Comparison of ENCODE assay signal across 9 cellular contexts in the genomic region with DNA sequence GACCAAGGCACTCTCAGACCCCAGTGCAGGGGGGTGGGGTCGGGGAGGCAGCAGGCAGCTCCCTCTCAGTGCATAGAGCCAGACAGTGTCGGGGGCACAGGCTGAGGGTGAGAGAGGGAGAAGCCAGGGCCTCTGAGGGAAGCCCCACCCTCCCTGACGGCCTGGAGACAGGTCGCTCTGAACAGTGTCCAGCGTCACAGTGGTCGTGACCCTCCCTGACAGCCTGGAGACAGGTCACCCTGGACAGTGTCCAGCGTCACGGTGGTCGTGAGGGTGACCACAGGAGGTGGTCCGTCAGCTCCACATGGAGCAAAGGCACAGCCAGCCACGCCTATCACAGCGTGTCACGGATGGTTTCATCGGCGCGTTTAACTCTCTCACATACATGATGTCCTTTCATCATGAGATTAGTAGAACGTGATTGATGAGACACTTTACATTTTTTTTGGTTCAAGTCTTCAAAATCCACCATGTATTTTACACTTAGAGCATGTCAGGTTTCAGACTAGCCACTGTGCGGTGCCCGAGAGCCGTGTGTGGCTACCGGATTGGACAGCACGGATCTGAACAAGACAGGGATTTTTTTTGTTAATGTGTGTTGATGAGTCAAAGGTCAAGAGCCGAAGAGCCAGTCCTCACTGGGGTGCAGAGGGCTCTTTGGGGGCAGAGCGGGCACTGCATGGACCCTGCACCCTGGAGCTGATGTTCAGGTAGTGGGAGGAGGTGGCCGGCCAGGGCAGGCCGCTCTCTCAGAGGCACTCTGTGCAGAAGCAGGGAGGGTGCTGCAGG. TPM values are rescaled to one million over a fixed set of nuclear protein-coding genes. Genes with fewer than 3 reads are reported as not detected.
A peak's percentile ranks its signal among the peaks of the same experiment; 100 is the strongest.
DNase-seq lines count a peak whose midpoint lies in the region; ATAC-seq, FAIRE-seq and TF ChIP-seq lines count a peak whose summit lies in the region.
"Had no signal": no experiment of that assay in that cellular context is flagged by ENCODE, and none has a peak within 500 bp of the region (broad histone marks: within the 10 kb centered on the region; RNA-seq: fewer than 3 reads in every experiment).

No MANE protein-coding gene starts in this region.

- H3K27ac ChIP-seq in RWPE1 (no peak overlapping the region), fibroblast of lung (ENCODE audit: insufficient read depth, low read length) (no peak overlapping the region), neuronal stem cell (replicated peaks; ENCODE audit: low read length) (no peak overlapping the region)

- H2BK12ac ChIP-seq in neuronal stem cell (ENCODE audit: low read length): peak overlapping the region; percentile 68

- peak overlapping the region; percentile 83 for H3K23ac ChIP-seq in neuronal stem cell (ENCODE audit: low read depth, low read length, poor library complexity)

- H3K79me1 ChIP-seq in neuronal stem cell (ENCODE audit: low read depth, low read length): peaks cover 2% of the 10 kb centered on the region

- DNase-seq in HFF-Myc (ENCODE audit: extremely low read depth, low read depth) (no peak), RWPE1 (ENCODE audit: low spot score) (peak; percentile 42), fibroblast of lung (ENCODE audit: low read depth in 2 of 2) (peak; percentile 58 to 80), neuronal stem cell (ENCODE audit: low spot score) (no peak), GM12891 (ENCODE audit: insufficient read length, low spot score) (no peak)

- H3K27me3 ChIP-seq in fibroblast of lung (ENCODE audit: control insufficient read depth, insufficient read depth, low read length) (peaks cover 16% of the 10 kb centered on the region), neuronal stem cell (ENCODE audit: control insufficient read depth in 3 of 3, insufficient read depth in 3 of 3, low read depth in 1 of 3, low read length in 3 of 3) (peaks cover 0 to 28% (median 0%) of the 10 kb centered on the region in 3 experiments)

- H2AFZ ChIP-seq in fibroblast of lung (ENCODE audit: low read length) (no peak overlapping the region), neuronal stem cell (ENCODE audit: low read length) (peak overlapping the region; percentile 88)

- peak overlapping the region; percentile 67 for H2BK5ac ChIP-seq in neuronal stem cell (ENCODE audit: low read length)

- peak overlapping the region; percentile 91 for H3K18ac ChIP-seq in neuronal stem cell (ENCODE audit: low read length)

- H3K4ac ChIP-seq in neuronal stem cell (ENCODE audit: low read length): no peak overlapping the region

- H3K4me3 ChIP-seq in HFF-Myc (replicated peaks; ENCODE audit: low read depth, low read length) (no peak overlapping the region), fibroblast of lung (replicated peaks in 1 of 4; ENCODE audit: control extremely low read depth in 1 of 4, insufficient read depth in 1 of 4, low read depth in 3 of 4, low read length in 4 of 4) (no peak overlapping the region), neuronal stem cell (ENCODE audit: low read length in 2 of 2) (peak overlapping the region in 1 of 2 donors; percentile 29)

- TF ChIP-seq CTCF in HFF-Myc (IDR thresholded peaks at IDR 0.05; ENCODE audit: low read depth, low read length, missing control alignments) (peak; percentile 82), RWPE1 (conservative IDR thresholded peaks at IDR 0.05; ENCODE audit: low read depth) (peak; percentile 92), fibroblast of lung (conservative IDR thresholded peaks at IDR 0.05 in 1 of 2, IDR thresholded peaks at IDR 0.05 in 1 of 2; ENCODE audit: low read depth in 1 of 2, low read length in 2 of 2) (peak; percentile 98 to 99)

- peak overlapping the region; percentile 96 for H2AK5ac ChIP-seq in neuronal stem cell (ENCODE audit: low read depth, low read length)

- no peak overlapping the region for H3K14ac ChIP-seq in neuronal stem cell (ENCODE audit: low read length)

- H4K91ac ChIP-seq in neuronal stem cell (ENCODE audit: low read depth, low read length, poor library complexity): no peak overlapping the region

- H3K79me2 ChIP-seq in fibroblast of lung (ENCODE audit: control insufficient read depth, insufficient read depth, low read length): no peaks in the 10 kb centered on the region

- H3K4me1 ChIP-seq in fibroblast of lung (ENCODE audit: control insufficient read depth, extremely low read depth, insufficient read depth, low read length) (no peaks in the 10 kb centered on the region), neuronal stem cell (ENCODE audit: control insufficient read depth in 2 of 2, insufficient read depth in 1 of 2, low read depth in 1 of 2, low read length in 2 of 2) (peaks cover 7 to 9% of the 10 kb centered on the region in 2 donors)

- H4K8ac ChIP-seq in neuronal stem cell (ENCODE audit: low read depth, low read length): no peak overlapping the region

- no CpG with 5 or more reads among the region's 26 CpGs for WGBS in neuronal stem cell (ENCODE audit: extremely low coverage in 2 of 2, insufficient read length in 2 of 2, insufficient replicate concordance in 1 of 2), 2 donors

- no peaks in the 10 kb centered on the region for H3K9me3 ChIP-seq in fibroblast of lung (ENCODE audit: control insufficient read depth, insufficient read depth, low read depth, low read length)
- no peaks in the 10 kb centered on the region for H3K9me3 ChIP-seq in neuronal stem cell (replicated peaks in 1 of 2; ENCODE audit: control insufficient read depth in 2 of 2, insufficient read depth in 1 of 2, low read depth in 1 of 2, low read length in 2 of 2)

- ATAC-seq in HG02798 (IDR thresholded peaks at IDR 0.05; ENCODE audit: poor library complexity, unreplicated experiment) (no peak), HG02884 (IDR thresholded peaks at IDR 0.05; ENCODE audit: unreplicated experiment) (no peak), GM18505 (IDR thresholded peaks at IDR 0.05; ENCODE audit: unreplicated experiment) (no peak)
- ATAC-seq: T-cell had no signal

- H3K9ac ChIP-seq in fibroblast of lung (ENCODE audit: insufficient read depth, low read length) (no peak overlapping the region), neuronal stem cell (ENCODE audit: low read depth, low read length, poor library complexity) (peak overlapping the region; percentile 78)

- no peak for FAIRE-seq in GM12891 (lab: Jason Lieb, UNC)

- POLR2A ChIA-PET in RWPE1 (lab: Yijun Ruan, JAX; ENCODE audit: low non-redundant PET): interaction anchor here (0.7 kb wide), 1 partner anchor 55 kb away, joined by 3 read pairs; no protein-coding TSS in a partner anchor

- TF ChIP-seq POLR2A in GM18505 (IDR thresholded peaks at IDR 0.05; ENCODE audit: borderline replicate concordance, extremely low read depth, insufficient read depth, insufficient read length): no peak
- no peak for TF ChIP-seq POLR2A in GM12891 (IDR thresholded peaks at IDR 0.05; ENCODE audit: low read depth, low read length)

- H2BK15ac ChIP-seq in neuronal stem cell (ENCODE audit: low read length): peak overlapping the region; percentile 95

- CTCF ChIA-PET in RWPE1 (lab: Yijun Ruan, JAX): interaction anchor here (0.5 to 0.6 kb wide), 2 partner anchors 8 to 40 kb away, joined by 3 to 6 read pairs; no protein-coding TSS in a partner anchor

- no peak overlapping the region for H2BK120ac ChIP-seq in neuronal stem cell (ENCODE audit: low read depth, low read length)

- no peaks in the 10 kb centered on the region for H3K36me3 ChIP-seq in fibroblast of lung (ENCODE audit: control insufficient read depth, insufficient read depth, low read length)
- no peaks in the 10 kb centered on the region for H3K36me3 ChIP-seq in neuronal stem cell (replicated peaks in 1 of 2; ENCODE audit: control insufficient read depth in 2 of 2, insufficient read depth in 2 of 2, low read length in 2 of 2)

- no peaks in the 10 kb centered on the region for H4K20me1 ChIP-seq in fibroblast of lung (ENCODE audit: control insufficient read depth, extremely low read depth, insufficient read depth, low read length)

- H3K4me2 ChIP-seq in fibroblast of lung (ENCODE audit: extremely low read depth, insufficient read depth, low read length) (no peak overlapping the region), neuronal stem cell (ENCODE audit: insufficient read depth, low read length, poor library complexity, severe bottlenecking) (no peak overlapping the region)

TF ChIP-seq in GM12891, 5 proteins besides CTCF, POLR2A, EP300 and RAD21:
- TF ChIP-seq TAF1 (IDR thresholded peaks at IDR 0.05; ENCODE audit: low read depth, low read length): no peak
- no peak for TF ChIP-seq SPI1 (IDR thresholded peaks at IDR 0.05; ENCODE audit: low read depth, low read length)
- no peak for TF ChIP-seq POU2F2 (IDR thresholded peaks at IDR 0.05; ENCODE audit: low read depth, low read length)
- no peak for TF ChIP-seq PAX5 (IDR thresholded peaks at IDR 0.05; ENCODE audit: insufficient read depth, low read length, severe bottlenecking)
- no peak for TF ChIP-seq POLR2AphosphoS5 (IDR thresholded peaks at IDR 0.05; ENCODE audit: low read depth, low read length)

RNA-seq across cellular contexts. Expression of a gene that starts 23.9 kb away (rescaled TPM):
- total RNA-seq in fibroblast of lung: under 0.01 and 0.17 TPM in 2 replicates
- 0.44 and 0.45 TPM in 2 replicates for polyA plus RNA-seq in fibroblast of lung
- 0.75 and 0.96 TPM in 2 replicates for polyA plus RNA-seq in fibroblast of lung (2012)
- polyA minus RNA-seq in fibroblast of lung (ENCODE audit: low replicate concordance): 0.16 TPM in 1 of 2 replicates, not detected in the other
- polyA plus RNA-seq in neuronal stem cell (2013, experiment 1 of 2): 3.0 TPM
- polyA plus RNA-seq in neuronal stem cell (2013, experiment 2 of 2): 3.1 TPM
- polyA plus RNA-seq in GM12891 (2012; ENCODE audit: low read depth, missing spikeins): 0.67 TPM

RNA-seq across cellular contexts. Expression of a gene that starts 39.1 kb away (rescaled TPM):
- total RNA-seq in fibroblast of lung: 15.2 and 17.2 TPM in 2 replicates
- polyA plus RNA-seq in fibroblast of lung: 11.8 and 17.6 TPM in 2 replicates
- polyA plus RNA-seq in fibroblast of lung (2012): 15.6 and 27.9 TPM in 2 replicates
- 25.2 and 28.0 TPM in 2 replicates for polyA minus RNA-seq in fibroblast of lung (ENCODE audit: low replicate concordance)
- 34.5 TPM for polyA plus RNA-seq in neuronal stem cell (2013, experiment 1 of 2)
- 33.8 TPM for polyA plus RNA-seq in neuronal stem cell (2013, experiment 2 of 2)
- polyA plus RNA-seq in GM12891 (2012; ENCODE audit: low read depth, missing spikeins): 53.0 TPM

RNA-seq across cellular contexts. Expression of a gene that starts 54.2 kb away (rescaled TPM):
- total RNA-seq in fibroblast of lung: 16.9 and 20.1 TPM in 2 replicates
- 8.3 and 10.2 TPM in 2 replicates for polyA plus RNA-seq in fibroblast of lung
- 12.8 and 16.6 TPM in 2 replicates for polyA plus RNA-seq in fibroblast of lung (2012)
- 6.7 and 12.0 TPM in 2 replicates for polyA minus RNA-seq in fibroblast of lung (ENCODE audit: low replicate concordance)
- 11.5 TPM for polyA plus RNA-seq in neuronal stem cell (2013, experiment 1 of 2)
- 11.4 TPM for polyA plus RNA-seq in neuronal stem cell (2013, experiment 2 of 2)
- 10.4 TPM for polyA plus RNA-seq in GM12891 (2012; ENCODE audit: low read depth, missing spikeins)

RNA-seq across cellular contexts. Expression of a gene that starts 56.8 kb away (rescaled TPM):
- total RNA-seq in fibroblast of lung: 0.83 and 1.0 TPM in 2 replicates
- 0.03 and 0.40 TPM in 2 replicates for polyA plus RNA-seq in fibroblast of lung
- 0.24 TPM in 1 of 2 replicates, not detected in the other for polyA plus RNA-seq in fibroblast of lung (2012)
- polyA minus RNA-seq in fibroblast of lung (ENCODE audit: low replicate concordance): not detected in 2 replicates
- polyA plus RNA-seq in neuronal stem cell (2013, experiment 1 of 2): 0.03 TPM
- polyA plus RNA-seq in neuronal stem cell (2013, experiment 2 of 2): 0.07 TPM
- polyA plus RNA-seq in GM12891 (2012; ENCODE audit: low read depth, missing spikeins): 0.06 TPM

Comparison
In these comparisons a context has a peak if more than half of its experiments do, and no peak if none do; other contexts are left out.
1. DNase-seq: peak in RWPE1 (single experiment) and fibroblast of lung (2 of 2); none in HFF-Myc (single experiment), neuronal stem cell (single experiment) and GM12891 (single experiment).
2. Peak in every context shown above with its lines, with median percentiles within 50 percentile points of each other: CTCF ChIP-seq.